ENCODE assay signal across 1 cellular context in the genomic region with DNA sequence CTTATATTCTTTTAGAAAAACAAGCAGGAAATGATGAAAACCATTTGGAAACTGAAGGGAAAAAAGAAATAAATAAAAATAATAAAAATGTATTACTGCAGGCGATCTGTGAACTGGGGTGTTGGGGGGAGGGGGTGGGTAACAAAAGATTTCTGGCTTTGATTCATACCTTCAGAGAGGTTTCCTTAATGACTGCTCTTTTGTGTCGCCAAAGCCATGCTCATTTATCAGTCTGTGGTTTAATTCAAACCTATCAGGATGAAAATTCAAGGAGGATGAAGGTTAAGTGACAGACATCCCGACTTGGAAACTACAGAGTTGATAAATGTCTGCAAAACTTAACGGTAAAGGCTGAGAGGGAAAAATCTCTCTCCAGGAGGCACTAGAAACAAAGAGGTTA.
TF ChIP-seq lines count a peak whose summit lies in the region.

No MANE protein-coding gene starts in this region.

TF ChIP-seq in GM23338, 12 proteins besides CTCF, POLR2A, EP300 and RAD21 (continued from another document):
- TF ChIP-seq NANOG (IDR thresholded peaks at IDR 0.05; ENCODE audit: borderline replicate concordance): no peak
- no peak for TF ChIP-seq CREB1 (CRISPR knock-in tag; IDR thresholded peaks at IDR 0.05; ENCODE audit: low read depth)
